In genomic region chr17:73974536-73974935, GRCh38 we compare ENCODE assay signal across 18 cellular contexts.
DNase-seq lines count a peak whose midpoint lies in the region; ATAC-seq and TF ChIP-seq lines count a peak whose summit lies in the region.
"Had no signal": no experiment of that assay in that cellular context is flagged by ENCODE, and none has a peak within 500 bp of the region (broad histone marks: within the 10 kb centered on the region; RNA-seq: fewer than 3 reads in every experiment).

No MANE protein-coding gene starts in this region.

- H3K79me1 ChIP-seq in neuronal stem cell (ENCODE audit: low read depth, low read length): no peaks in the 10 kb centered on the region

- peak overlapping the region; percentile 2 for H3K14ac ChIP-seq in neuronal stem cell (ENCODE audit: low read length)

- H3K23ac ChIP-seq in neuronal stem cell (ENCODE audit: low read depth, low read length, poor library complexity): no peak overlapping the region

- H3K9me3 Mint-ChIP-seq in endodermal cell: no peaks in the 10 kb centered on the region
- no peaks in the 10 kb centered on the region for H3K9me3 Mint-ChIP-seq in MCF 10A (ENCODE audit: unreplicated experiment)
- H3K9me3 Mint-ChIP-seq: CD14-positive monocyte; T-helper 1 cell treated with Interleukin-12 subunit alpha and Interleukin-12 subunit beta and Interleukin-4 antibody, amounts not matched to agents 30 μg/mL and 1 μg/mL, for 36 hours had no signal

- H2BK12ac ChIP-seq in neuronal stem cell (ENCODE audit: low read length): peak overlapping the region; percentile 67

- H3K36me3 Mint-ChIP-seq in endodermal cell (ENCODE audit: low read depth): no peaks in the 10 kb centered on the region
- peaks cover under 1% of the 10 kb centered on the region for H3K36me3 Mint-ChIP-seq in MCF 10A (ENCODE audit: insufficient read depth, unreplicated experiment)
- H3K36me3 Mint-ChIP-seq: CD14-positive monocyte had no signal

- H3K36me3 ChIP-seq in HUES64 (ENCODE audit: insufficient read depth, low read length): no peaks in the 10 kb centered on the region
- no peaks in the 10 kb centered on the region for H3K36me3 ChIP-seq in endodermal cell (ENCODE audit: control insufficient read depth, insufficient read depth, low read length)
- no peaks in the 10 kb centered on the region for H3K36me3 ChIP-seq in neuronal stem cell (replicated peaks in 1 of 2; ENCODE audit: control insufficient read depth in 2 of 2, insufficient read depth in 2 of 2, low read length in 2 of 2)

- peak overlapping the region; percentile 88 for H3K27ac Mint-ChIP-seq in endodermal cell
- no peak overlapping the region for H3K27ac Mint-ChIP-seq in MCF 10A (ENCODE audit: low read depth, unreplicated experiment)
- H3K27ac Mint-ChIP-seq: CD14-positive monocyte; CD8-positive, alpha-beta memory T cell; T-helper 1 cell treated with Interleukin-12 subunit alpha and Interleukin-12 subunit beta and Interleukin-4 antibody, amounts not matched to agents 30 μg/mL and 1 μg/mL, for 36 hours had no signal

- WGBS in HUES64: no CpG with 5 or more reads among the region's 1 CpG
- 29% methylated on average over 1 of the region's 1 CpG; no CpG with 5 or more reads in 1 of the 2 experiments for WGBS in endodermal cell (ENCODE audit: insufficient coverage in 1 of 2, insufficient read length in 1 of 2), 2 experiments
- WGBS in neuronal stem cell (ENCODE audit: extremely low coverage in 2 of 2, insufficient read length in 2 of 2, insufficient replicate concordance in 1 of 2), 2 donors: no CpG with 5 or more reads among the region's 1 CpG

- H3K4me2 ChIP-seq in neuronal stem cell (ENCODE audit: insufficient read depth, low read length, poor library complexity, severe bottlenecking): no peak overlapping the region
- H3K4me2 ChIP-seq: A549 had no signal

- intact Hi-C loops in sciatic nerve (cut with DNase I): no loop called here
- intact Hi-C loops in MCF 10A (cut with micrococcal nuclease): no loop called here

- no TSS peak for BruUV-seq in MCF 10A (replicated peaks; lab: Mats Ljungman, UMichigan)

- no peak overlapping the region for H4K8ac ChIP-seq in neuronal stem cell (ENCODE audit: low read depth, low read length)

- H3K4me1 Mint-ChIP-seq in endodermal cell (peaks cover 38% of the 10 kb centered on the region), MCF 10A (ENCODE audit: insufficient read depth, unreplicated experiment) (no peaks in the 10 kb centered on the region)
- H3K4me1 Mint-ChIP-seq: CD8-positive, alpha-beta memory T cell had no signal

- H3K4me3 ChIP-seq in HUES64 (ENCODE audit: low read length): no peak overlapping the region
- no peak overlapping the region for H3K4me3 ChIP-seq in endodermal cell (ENCODE audit: low read length)
- no peak overlapping the region for H3K4me3 ChIP-seq in neuronal stem cell (ENCODE audit: low read length in 2 of 2)
- H3K4me3 ChIP-seq: A549, SK-N-MC had no signal

- H4K91ac ChIP-seq in neuronal stem cell (ENCODE audit: low read depth, low read length, poor library complexity): no peak overlapping the region

- H3K4me3 Mint-ChIP-seq in endodermal cell (no peak overlapping the region), MCF 10A (ENCODE audit: unreplicated experiment) (no peak overlapping the region)
- H3K4me3 Mint-ChIP-seq: CD14-positive monocyte; CD8-positive, alpha-beta memory T cell; T-helper 1 cell treated with Interleukin-12 subunit alpha and Interleukin-12 subunit beta and Interleukin-4 antibody, amounts not matched to agents 30 μg/mL and 1 μg/mL, for 36 hours had no signal

- H2BK120ac ChIP-seq in neuronal stem cell (ENCODE audit: low read depth, low read length): no peak overlapping the region

- H3K4me1 ChIP-seq in HUES64 (ENCODE audit: insufficient read depth, low read length): peaks cover 9% of the 10 kb centered on the region
- H3K4me1 ChIP-seq in endodermal cell (ENCODE audit: control insufficient read depth, insufficient read depth, low read length): peaks cover 5% of the 10 kb centered on the region
- H3K4me1 ChIP-seq in neuronal stem cell (ENCODE audit: control insufficient read depth in 2 of 2, insufficient read depth in 1 of 2, low read depth in 1 of 2, low read length in 2 of 2): peaks cover 0 to 4% of the 10 kb centered on the region in 2 donors
- H3K4me1 ChIP-seq: A549 had no signal

- no peak overlapping the region for H2BK5ac ChIP-seq in neuronal stem cell (ENCODE audit: low read length)

- H3K9ac ChIP-seq in HUES64 (ENCODE audit: low read depth, low read length): no peak overlapping the region
- peak overlapping the region; percentile 56 for H3K9ac ChIP-seq in endodermal cell (ENCODE audit: extremely low read depth, low read length, poor library complexity, severe bottlenecking)
- H3K9ac ChIP-seq in neuronal stem cell (ENCODE audit: low read depth, low read length, poor library complexity): no peak overlapping the region

- H2BK15ac ChIP-seq in neuronal stem cell (ENCODE audit: low read length): no peak overlapping the region

- ATAC-seq in sciatic nerve: no peak
- ATAC-seq: A549, Panc1 had no signal

- TF ChIP-seq CTCF in endodermal cell (conservative IDR thresholded peaks at IDR 0.05) (no peak), MCF 10A (IDR thresholded peaks at IDR 0.05; ENCODE audit: unreplicated experiment) (no peak)

- in situ Hi-C loops in ACHN (cut with HindIII; ENCODE audit: low pct_ligation_motif_present, low pct_unique_long_range_greater_than_20kb, low sequenced_read_pairs): no loop called here

- no peak overlapping the region for H3K4ac ChIP-seq in neuronal stem cell (ENCODE audit: low read length)

- no peaks in the 10 kb centered on the region for H3K9me3 ChIP-seq in HUES64 (ENCODE audit: insufficient read depth, low read depth, low read length)
- no peaks in the 10 kb centered on the region for H3K9me3 ChIP-seq in endodermal cell (ENCODE audit: control insufficient read depth, low read length)
- H3K9me3 ChIP-seq in neuronal stem cell (replicated peaks in 1 of 2; ENCODE audit: control insufficient read depth in 2 of 2, insufficient read depth in 1 of 2, low read depth in 1 of 2, low read length in 2 of 2): no peaks in the 10 kb centered on the region
- H3K9me3 ChIP-seq: A549 had no signal

- no peak overlapping the region for H2AK5ac ChIP-seq in neuronal stem cell (ENCODE audit: low read depth, low read length)

- H3K27ac ChIP-seq in HUES64 (ENCODE audit: low read depth, low read length): peak overlapping the region; percentile 42; the same call in 1 of the 2 replicates
- peak overlapping the region; percentile 79 for H3K27ac ChIP-seq in endodermal cell (ENCODE audit: low read depth, low read length)
- H3K27ac ChIP-seq in neuronal stem cell (replicated peaks; ENCODE audit: low read length): no peak overlapping the region
- H3K27ac ChIP-seq: A549, SK-N-MC had no signal

- H3K27me3 Mint-ChIP-seq in endodermal cell (ENCODE audit: insufficient read depth) (peaks cover 22% of the 10 kb centered on the region), MCF 10A (ENCODE audit: insufficient read depth, unreplicated experiment) (peaks cover 64% of the 10 kb centered on the region)

- POLR2A ChIA-PET in MCF 10A (lab: Yijun Ruan, JAX): no interaction called here

- no peak overlapping the region for H2AFZ ChIP-seq in neuronal stem cell (ENCODE audit: low read length)

- CTCF ChIA-PET in MCF 10A (lab: Yijun Ruan, JAX): no interaction called here

- H3K27me3 ChIP-seq in HUES64 (ENCODE audit: insufficient read depth, low read length) (no peaks in the 10 kb centered on the region), endodermal cell (ENCODE audit: control insufficient read depth, insufficient read depth, low read length, poor library complexity, severe bottlenecking) (no peaks in the 10 kb centered on the region), neuronal stem cell (ENCODE audit: control insufficient read depth in 3 of 3, insufficient read depth in 3 of 3, low read depth in 1 of 3, low read length in 3 of 3) (peaks cover 0 to 5% (median 0%) of the 10 kb centered on the region in 3 experiments)

- DNase-seq in ELF-1 (ENCODE audit: low read depth, low spot score) (peak; percentile 50), endodermal cell (no peak), neuronal stem cell (ENCODE audit: low spot score) (no peak), ACHN (no peak), sciatic nerve (ENCODE audit: low spot score) (no peak), COLO829 (ENCODE audit: low spot score) (no peak), MCF 10A (ENCODE audit: unreplicated experiment) (no peak)
- DNase-seq: CD8-positive, alpha-beta memory T cell; KG1; MM.1S; NCI-H2029; NCI-H526 treated with DMSO at 0.1 percent for 48 hours had no signal

- H3K18ac ChIP-seq in neuronal stem cell (ENCODE audit: low read length): peak overlapping the region; percentile 7
